Comparison of ENCODE assay signal across 1 cellular context in genomic region chr15:78037779-78038305, GRCh38.
TF ChIP-seq lines count a peak whose summit lies in the region.

No MANE protein-coding gene starts in this region.

TF ChIP-seq in GM23338, 12 proteins besides CTCF, POLR2A, EP300 and RAD21 (continued from another document):
- TF ChIP-seq ZNF462 (CRISPR knock-in tag; IDR thresholded peaks at IDR 0.05) (no peak), ZNF331 (CRISPR knock-in tag; IDR thresholded peaks at IDR 0.05; ENCODE audit: low read depth) (no peak), JUNB (IDR thresholded peaks at IDR 0.05; ENCODE audit: unreplicated experiment) (no peak), CREB1 (CRISPR knock-in tag; IDR thresholded peaks at IDR 0.05; ENCODE audit: low read depth) (no peak), NANOG (IDR thresholded peaks at IDR 0.05; ENCODE audit: borderline replicate concordance) (no peak), ZNF114 (CRISPR knock-in tag; IDR thresholded peaks at IDR 0.05) (no peak), EZH2 (IDR thresholded peaks at IDR 0.05; ENCODE audit: low read depth, unreplicated experiment) (no peak), EZH2phosphoT487 (IDR thresholded peaks at IDR 0.05; ENCODE audit: unreplicated experiment) (no peak)
